1 cellular context compared by ENCODE assay signal in genomic region chr19:42010245-42011126, GRCh38.
A peak's percentile ranks its signal among the peaks of the same experiment; 100 is the strongest.
TF ChIP-seq lines count a peak whose summit lies in the region.

No MANE protein-coding gene starts in this region.

TF ChIP-seq in K562, 482 proteins besides CTCF, POLR2A, EP300 and RAD21 (continues in another document):
- TF ChIP-seq IRF9 (tag; IDR thresholded peaks at IDR 0.05) (peak; percentile 98), ZNF133 (CRISPR knock-in tag; IDR thresholded peaks at IDR 0.05) (no peak), ZNF668 (CRISPR knock-in tag; IDR thresholded peaks at IDR 0.05) (peak; percentile 65; the same call in 1 of the 2 replicates), DPF2 (IDR thresholded peaks at IDR 0.05) (peak; percentile 76; the same call in 1 of the 2 replicates), ZNF318 (IDR thresholded peaks at IDR 0.05; ENCODE audit: borderline replicate concordance in 1 of 2, low read depth in 1 of 2) (0 out of 4 replicates have a peak, but pooled peaks of 1 of the 2 experiments have one; percentile 52), ZNF589 (CRISPR knock-in tag; IDR thresholded peaks at IDR 0.05; ENCODE audit: low read depth) (peak; percentile 87), RCOR1 (IDR thresholded peaks at IDR 0.05; ENCODE audit: borderline replicate concordance in 1 of 2, low read depth in 2 of 2, low read length in 2 of 2) (peak in 1 of 2 experiments; percentile 92; a peak in 2 of 4 replicates), ZNF583 (CRISPR knock-in tag; IDR thresholded peaks at IDR 0.05) (peak; percentile 90; the same call in 1 of the 2 replicates), TCF3 (CRISPR knock-in tag; IDR thresholded peaks at IDR 0.05) (no peak), ZFP91 (CRISPR knock-in tag; IDR thresholded peaks at IDR 0.05) (no peak), HMG20A (CRISPR knock-in tag; conservative IDR thresholded peaks at IDR 0.05) (no peak), ZNF121 (CRISPR knock-in tag; conservative IDR thresholded peaks at IDR 0.05) (peak; percentile 29; the same call in 1 of the 2 replicates), TEAD4 (IDR thresholded peaks at IDR 0.05; ENCODE audit: low read length) (peak; percentile 50), TEAD4 (CRISPR knock-in tag; IDR thresholded peaks at IDR 0.05; ENCODE audit: borderline replicate concordance) (no peak), RBM22 (IDR thresholded peaks at IDR 0.05; ENCODE audit: low read depth, low read length, poor library complexity, severe bottlenecking) (no peak), RNF219 (CRISPR knock-in tag; IDR thresholded peaks at IDR 0.05) (peak; percentile 73; the same call in 1 of the 2 replicates), FOXK2 (conservative IDR thresholded peaks at IDR 0.05 in 1 of 2, IDR thresholded peaks at IDR 0.05 in 1 of 2; ENCODE audit: low read depth in 2 of 2) (0 out of 4 replicates have a peak, but pooled peaks of 1 of the 2 experiments have one; percentile 44), BACH1 (tag; IDR thresholded peaks at IDR 0.05) (peak; percentile 61), HINFP (tag; conservative IDR thresholded peaks at IDR 0.05; ENCODE audit: low read depth) (peak; percentile 27; the same call in 1 of the 2 replicates), HMGN3 (IDR thresholded peaks at IDR 0.05; ENCODE audit: borderline replicate concordance, extremely low read depth, insufficient read length, low read depth, low read length) (no peak), ZNF217 (CRISPR knock-in tag; IDR thresholded peaks at IDR 0.05) (no peak), ARID3A (IDR thresholded peaks at IDR 0.05; ENCODE audit: borderline replicate concordance, low read depth, low read length) (peak; percentile 79; the same call in 1 of the 2 replicates), BRD9 (IDR thresholded peaks at IDR 0.05; ENCODE audit: low read depth, partially characterized antibody) (peak; percentile 97), USF1 (CRISPR knock-in tag; IDR thresholded peaks at IDR 0.05) (no peak), ZNF239 (CRISPR knock-in tag; IDR thresholded peaks at IDR 0.05) (peak; percentile 78), ELF4 (CRISPR knock-in tag; IDR thresholded peaks at IDR 0.05) (0 out of 2 replicates have a peak, but pooled peaks have one; percentile 31), MTF1 (CRISPR knock-in tag; IDR thresholded peaks at IDR 0.05; ENCODE audit: borderline replicate concordance) (peak; percentile 62; the same call in 1 of the 2 replicates), CBX3 (IDR thresholded peaks at IDR 0.05; ENCODE audit: borderline replicate concordance in 1 of 2, low read length in 2 of 2) (no peak), L3MBTL2 (IDR thresholded peaks at IDR 0.05) (peak; percentile 71), MLX (CRISPR knock-in tag; conservative IDR thresholded peaks at IDR 0.05) (no peak), AFF1 (IDR thresholded peaks at IDR 0.05; ENCODE audit: low read depth in 1 of 2, partially characterized antibody in 2 of 2) (peak in 1 of 2 experiments; percentile 62), ZNF311 (CRISPR knock-in tag; IDR thresholded peaks at IDR 0.05) (peak; percentile 89; the same call in 1 of the 2 replicates), MAZ (CRISPR knock-in tag; conservative IDR thresholded peaks at IDR 0.05 in 1 of 2, IDR thresholded peaks at IDR 0.05 in 1 of 2) (0 out of 4 replicates have a peak, but pooled peaks of 1 of the 2 experiments have one; percentile 18)
